12 cellular contexts compared by ENCODE assay signal in the genomic region with DNA sequence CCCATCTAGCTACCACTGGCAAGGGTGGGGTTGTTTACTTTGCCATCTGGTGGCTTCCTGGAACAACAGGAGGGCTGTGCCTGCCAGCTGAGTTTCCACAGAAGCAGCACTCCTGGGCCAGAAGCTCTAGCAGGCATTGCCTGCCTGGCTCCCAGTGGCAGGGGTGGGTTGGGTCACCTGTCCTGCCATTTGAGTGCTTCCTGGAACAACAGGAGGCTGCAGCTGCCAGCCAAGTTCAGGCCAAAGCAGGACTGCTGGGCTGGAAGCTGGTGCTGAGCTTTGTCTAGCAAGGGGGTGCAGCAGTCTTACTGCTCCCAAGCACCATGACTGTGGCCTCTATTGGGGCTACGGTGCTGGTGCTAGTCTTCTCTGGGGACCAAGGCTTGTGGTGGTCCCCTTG.
"Had no signal": no experiment of that assay in that cellular context is flagged by ENCODE, and none has a peak within 500 bp of the region (broad histone marks: within the 10 kb centered on the region; RNA-seq: fewer than 3 reads in every experiment).

No MANE protein-coding gene starts in this region.

- ATAC-seq: activated CD4-positive, CD25-positive, alpha-beta regulatory T cell treated with anti-CD3 and anti-CD28 coated beads, Interleukin-2, amount 50 U/mL, for 24 hours; lower lobe of right lung had no signal

- DNase-seq: activated CD4-positive, alpha-beta T cell treated with anti-CD3 and anti-CD28 coated beads, Interleukin-2, amount 50 U/mL, for 4 hours; activated T-cell treated with anti-CD3 and anti-CD28 coated beads, Interleukin-2, amount 50 U/mL, for 1 hour; central memory CD4-positive, alpha-beta T cell; effector CD4-positive, alpha-beta T cell; hippocampal formation; kidney glomerular epithelial cell; lower lobe of right lung; uterus had no signal

- H3K27ac Mint-ChIP-seq: activated naive CD4-positive, alpha-beta T cell treated with anti-CD3 and anti-CD28 coated beads, Interleukin-2, amount 50 U/mL, for 24 hours; mesothelial cell of epicardium; neural progenitor cell had no signal

- H3K36me3 Mint-ChIP-seq: activated naive CD4-positive, alpha-beta T cell treated with anti-CD3 and anti-CD28 coated beads, Interleukin-2, amount 50 U/mL, for 24 hours; mesothelial cell of epicardium; neural progenitor cell had no signal

- H3K4me3 Mint-ChIP-seq: activated naive CD4-positive, alpha-beta T cell treated with anti-CD3 and anti-CD28 coated beads, Interleukin-2, amount 50 U/mL, for 24 hours; mesothelial cell of epicardium; neural progenitor cell had no signal

- H3K27me3 Mint-ChIP-seq: activated naive CD4-positive, alpha-beta T cell treated with anti-CD3 and anti-CD28 coated beads, Interleukin-2, amount 50 U/mL, for 24 hours had no signal

- H3K4me1 Mint-ChIP-seq: activated naive CD4-positive, alpha-beta T cell treated with anti-CD3 and anti-CD28 coated beads, Interleukin-2, amount 50 U/mL, for 24 hours; mesothelial cell of epicardium; neural progenitor cell had no signal
